Comparison of ENCODE assay signal across 11 cellular contexts in genomic region chr16:86505185-86505898, GRCh38. TPM values are rescaled to one million over a fixed set of nuclear protein-coding genes. Genes with fewer than 3 reads are reported as not detected.
DNase-seq lines count a peak whose midpoint lies in the region; ATAC-seq, FAIRE-seq and TF ChIP-seq lines count a peak whose summit lies in the region.
"Had no signal": no experiment of that assay in that cellular context is flagged by ENCODE, and none has a peak within 500 bp of the region (broad histone marks: within the 10 kb centered on the region; RNA-seq: fewer than 3 reads in every experiment).

No MANE protein-coding gene starts in this region.

- H3K27me3 Mint-ChIP-seq in HFFc6 (ENCODE audit: insufficient read depth): peaks cover 54% of the 10 kb centered on the region
- H3K27me3 Mint-ChIP-seq in neural crest cell (ENCODE audit: low read depth): peaks cover 95% of the 10 kb centered on the region

- H3K9me3 Mint-ChIP-seq in HFFc6 (no peaks in the 10 kb centered on the region), neural crest cell (no peaks in the 10 kb centered on the region)

- POLR2A ChIA-PET in endothelial cell of umbilical vein (lab: Charles Lee): no interaction called here

- peaks cover 78 to 88% of the 10 kb centered on the region in 2 experiments for H3K27me3 ChIP-seq in endothelial cell of umbilical vein (ENCODE audit: control insufficient read depth in 2 of 2, insufficient read depth in 2 of 2, low read length in 2 of 2)
- H3K27me3 ChIP-seq in psoas muscle (ENCODE audit: insufficient read depth in 3 of 3, low read length in 2 of 3): peaks cover 0 to 98% (median 66%) of the 10 kb centered on the region in 3 donors

- BruUV-seq in endothelial cell of umbilical vein (replicated peaks; lab: Mats Ljungman, UMichigan): no TSS peak

- CTCF ChIA-PET in endothelial cell of umbilical vein (lab: Charles Lee): interaction anchor here (0.7 to 1.7 kb wide), 2 partner anchors 11 to 13 kb away, joined by 3 to 5 read pairs; no protein-coding TSS in a partner anchor

- ATAC-seq in HG02642 (IDR thresholded peaks at IDR 0.05; ENCODE audit: poor library complexity, unreplicated experiment): no peak
- no peak for ATAC-seq in psoas muscle
- ATAC-seq: body of pancreas had no signal

- H3K27ac Mint-ChIP-seq in HFFc6: no peak overlapping the region
- no peak overlapping the region for H3K27ac Mint-ChIP-seq in neural crest cell (ENCODE audit: unreplicated experiment)

- H3K9ac ChIP-seq in endothelial cell of umbilical vein (replicated peaks; ENCODE audit: extremely low read depth, insufficient read depth, low read length): no peak overlapping the region

- dilution Hi-C loops in endothelial cell of umbilical vein (cut with MboI; ENCODE audit: extremely low pct_ligation_motif_present, low sequenced_read_pairs): no loop called here

- H2AFZ ChIP-seq in endothelial cell of umbilical vein (ENCODE audit: low read depth, low read length): no peak overlapping the region

- H3K4me3 ChIP-seq in AG10803 (ENCODE audit: low read length) (0 out of 2 replicates have a peak overlapping the region, but pooled peaks have one; percentile 12), endothelial cell of umbilical vein (replicated peaks in 1 of 3; ENCODE audit: insufficient read depth in 1 of 3, low read depth in 1 of 3, low read length in 3 of 3) (no peak overlapping the region), psoas muscle (no peak overlapping the region)
- H3K4me3 ChIP-seq: body of pancreas had no signal

- FAIRE-seq in endothelial cell of umbilical vein (lab: Jason Lieb, UNC): no peak

- H3K4me3 Mint-ChIP-seq in HFFc6 (peak overlapping the region; percentile 68), neural crest cell (peak overlapping the region; percentile 56)

- in situ Hi-C loops in G401 (cut with HindIII; ENCODE audit: low sequenced_read_pairs): no loop called here

- intact Hi-C loops in endothelial cell of umbilical vein (cut with micrococcal nuclease): no loop called here
- intact Hi-C loops in psoas muscle (cut with DNase I): no loop called here

- no peaks in the 10 kb centered on the region for H3K36me3 Mint-ChIP-seq in HFFc6 (ENCODE audit: low read depth)
- H3K36me3 Mint-ChIP-seq in neural crest cell (ENCODE audit: low read depth): no peaks in the 10 kb centered on the region

- no peaks in the 10 kb centered on the region for H3K79me2 ChIP-seq in endothelial cell of umbilical vein (ENCODE audit: control insufficient read depth, insufficient read depth, low read length)

- peaks cover 23% of the 10 kb centered on the region for H3K4me1 Mint-ChIP-seq in HFFc6 (ENCODE audit: low read depth)
- H3K4me1 Mint-ChIP-seq in neural crest cell: peaks cover 17% of the 10 kb centered on the region

- H3K4me1 ChIP-seq in endothelial cell of umbilical vein (ENCODE audit: control insufficient read depth, extremely low read depth, insufficient read depth, low read length) (no peaks in the 10 kb centered on the region), psoas muscle (peaks cover 23% of the 10 kb centered on the region)

- WGBS in psoas muscle, 3 donors: 1 to 2% (median 1%) methylated on average over 39 to 67 of the region's 67 CpGs

- TF ChIP-seq POLR2A in endothelial cell of umbilical vein (IDR thresholded peaks at IDR 0.05; ENCODE audit: low read depth, low read length): no peak

- no peaks in the 10 kb centered on the region for H3K36me3 ChIP-seq in endothelial cell of umbilical vein (ENCODE audit: control insufficient read depth in 2 of 2, extremely low read depth in 1 of 2, insufficient read depth in 2 of 2, low read length in 2 of 2)
- no peaks in the 10 kb centered on the region for H3K36me3 ChIP-seq in psoas muscle (ENCODE audit: insufficient read depth in 1 of 2, low read depth in 1 of 2)

- no peak for DNase-seq in AG10803 (ENCODE audit: low read depth)
- DNase-seq in HFFc6: no peak
- no peak for DNase-seq in endothelial cell of umbilical vein (ENCODE audit: low read depth, low spot score)
- DNase-seq in neural crest cell (ENCODE audit: low read depth, low spot score): no peak
- no peak for DNase-seq in HuH-7 (ENCODE audit: low spot score)
- no peak for DNase-seq in G401 (ENCODE audit: low spot score)
- DNase-seq in psoas muscle: no peak
- DNase-seq: body of pancreas; stimulated activated CD4-positive, alpha-beta T cell treated with anti-CD3 and anti-CD28 coated beads, Interleukin-15, amount 100 ng/mL, for 24 hours had no signal

- no peak for TF ChIP-seq CTCF in AG10803 (conservative IDR thresholded peaks at IDR 0.05; ENCODE audit: low read length)
- TF ChIP-seq CTCF in HFFc6 (IDR thresholded peaks at IDR 0.05): no peak
- TF ChIP-seq CTCF in endothelial cell of umbilical vein (IDR thresholded peaks at IDR 0.05; ENCODE audit: extremely low read depth in 1 of 2, insufficient read depth in 1 of 2, low read depth in 1 of 2, low read length in 2 of 2): no peak
- TF ChIP-seq CTCF in neural crest cell (conservative IDR thresholded peaks at IDR 0.05): no peak
- TF ChIP-seq CTCF in psoas muscle (IDR thresholded peaks at IDR 0.05): no peak

- H3K9me3 ChIP-seq in endothelial cell of umbilical vein (replicated peaks; ENCODE audit: control insufficient read depth, insufficient read depth, low read length): no peaks in the 10 kb centered on the region
- H3K9me3 ChIP-seq in psoas muscle: no peaks in the 10 kb centered on the region
- H3K9me3 ChIP-seq: body of pancreas had no signal

- H3K4me2 ChIP-seq in endothelial cell of umbilical vein (ENCODE audit: insufficient read depth, low read length): no peak overlapping the region

- H3K27ac ChIP-seq in endothelial cell of umbilical vein (ENCODE audit: insufficient read depth, low read depth, low read length) (no peak overlapping the region), psoas muscle (no peak overlapping the region)
- H3K27ac ChIP-seq: body of pancreas had no signal

- H4K20me1 ChIP-seq in endothelial cell of umbilical vein (replicated peaks; ENCODE audit: control insufficient read depth, extremely low read depth, insufficient read depth, low read length): no peaks in the 10 kb centered on the region

- no peaks in the 10 kb centered on the region for H3K9me1 ChIP-seq in endothelial cell of umbilical vein (replicated peaks; ENCODE audit: control insufficient read depth, extremely low read depth, insufficient read depth, low read length)

TF ChIP-seq in endothelial cell of umbilical vein, 7 proteins besides CTCF, POLR2A, EP300 and RAD21:
- TF ChIP-seq EZH2 (IDR thresholded peaks at IDR 0.05; ENCODE audit: borderline replicate concordance, low read depth, low read length, severe bottlenecking) (peak; percentile 100), POLR2AphosphoS5 (IDR thresholded peaks at IDR 0.05; ENCODE audit: insufficient read depth, low read depth, low read length) (no peak)
TF ChIP-seq in endothelial cell of umbilical vein: peak in this region for 1.

RNA-seq across cellular contexts. Expression of gene FOXF1, which starts 5.0 kb away (rescaled TPM):
- 10 to 100 TPM; 12.5 to 20.5 (median 17.9) TPM for total RNA-seq in HFFc6 (2021; fragmentation: NEBNext Ultra II Directional; extraction: Animal tissue kit (Norgen Biotek cat#: 25700))
- 1.1 and 2.2 TPM in 2 replicates for total RNA-seq in endothelial cell of umbilical vein
- 1.0 and 1.4 TPM in 2 replicates for polyA plus RNA-seq in endothelial cell of umbilical vein
- polyA plus RNA-seq in endothelial cell of umbilical vein (2011; cell fraction: cytosol; rRNA removed): 0.97 and 1.2 TPM in 2 replicates
- 1.6 and 2.3 TPM in 2 replicates for polyA plus RNA-seq in endothelial cell of umbilical vein (2011; cell fraction: nucleus; rRNA removed)
- 0.34 and 0.79 TPM in 2 replicates for polyA plus RNA-seq in endothelial cell of umbilical vein (2012)
- polyA minus RNA-seq in endothelial cell of umbilical vein: 0.49 and 0.81 TPM in 2 replicates
- polyA minus RNA-seq in endothelial cell of umbilical vein (2011; cell fraction: cytosol; rRNA and poly(A)+ RNA removed): 3.5 TPM
- 1.0 and 1.5 TPM in 2 replicates for polyA minus RNA-seq in endothelial cell of umbilical vein (2011; cell fraction: nucleus; rRNA and poly(A)+ RNA removed)
- not detected in 2 replicates for total RNA-seq in neural crest cell
- total RNA-seq in G401 (2014; rRNA removed; shearing (Covaris generic)): 0.06 TPM in 1 of 2 replicates, not detected in the other
- under 1 TPM in 2 of 4 donors, not detected in 2; 0.06 to 0.12 TPM for total RNA-seq in psoas muscle
- under 1 TPM; 0.01 to 0.03 (median 0.01) TPM for polyA plus RNA-seq in psoas muscle
- total RNA-seq: activated CD8-positive, alpha-beta memory T cell treated with anti-CD3 and anti-CD28 coated beads for 36 hours had no signal

RNA-seq across cellular contexts. Expression of gene MTHFSD, which starts 49.7 kb away (rescaled TPM):
- 10 to 100 TPM; 16.8 to 18.6 (median 17.0) TPM for total RNA-seq in HFFc6 (2021; fragmentation: NEBNext Ultra II Directional; extraction: Animal tissue kit (Norgen Biotek cat#: 25700))
- 21.1 and 23.2 TPM in 2 replicates for total RNA-seq in endothelial cell of umbilical vein
- 16.7 and 17.8 TPM in 2 replicates for polyA plus RNA-seq in endothelial cell of umbilical vein
- 6.9 and 9.6 TPM in 2 replicates for polyA plus RNA-seq in endothelial cell of umbilical vein (2011; cell fraction: cytosol; rRNA removed)
- 67.5 and 76.2 TPM in 2 replicates for polyA plus RNA-seq in endothelial cell of umbilical vein (2011; cell fraction: nucleus; rRNA removed)
- 17.6 and 21.9 TPM in 2 replicates for polyA plus RNA-seq in endothelial cell of umbilical vein (2012)
- 20.2 and 21.4 TPM in 2 replicates for polyA minus RNA-seq in endothelial cell of umbilical vein
- 7.2 TPM for polyA minus RNA-seq in endothelial cell of umbilical vein (2011; cell fraction: cytosol; rRNA and poly(A)+ RNA removed)
- polyA minus RNA-seq in endothelial cell of umbilical vein (2011; cell fraction: nucleus; rRNA and poly(A)+ RNA removed): 27.4 and 36.6 TPM in 2 replicates
- total RNA-seq in neural crest cell: 14.0 and 16.8 TPM in 2 replicates
- 8.2 and 10.1 TPM in 2 replicates for total RNA-seq in G401 (2014; rRNA removed; shearing (Covaris generic))
- 10 to 100 TPM in 2 of 4 donors, 1 to 10 TPM in 2; 6.8 to 15.8 (median 11.5) TPM for total RNA-seq in psoas muscle
- 10 to 100 TPM in 1 of 3 donors, 1 to 10 TPM in 2; 4.3 to 16.0 (median 8.0) TPM for polyA plus RNA-seq in psoas muscle
